13 cellular contexts compared by ENCODE assay signal in genomic region chr22:23246982-23247766, GRCh38.
A peak's percentile ranks its signal among the peaks of the same experiment; 100 is the strongest.
DNase-seq lines count a peak whose midpoint lies in the region; ATAC-seq and TF ChIP-seq lines count a peak whose summit lies in the region.
"Had no signal": no experiment of that assay in that cellular context is flagged by ENCODE, and none has a peak within 500 bp of the region (broad histone marks: within the 10 kb centered on the region; RNA-seq: fewer than 3 reads in every experiment).

No MANE protein-coding gene starts in this region.

- no peak overlapping the region for H3K9ac ChIP-seq in Karpas-422 (ENCODE audit: low read length)

- H3K4me3 ChIP-seq in Karpas-422 (ENCODE audit: low read length) (no peak overlapping the region), SJCRH30 (no peak overlapping the region), spleen (no peak overlapping the region)
- H3K4me3 ChIP-seq: dorsolateral prefrontal cortex, ovary had no signal

- no peak overlapping the region for H3K4me2 ChIP-seq in Karpas-422 (ENCODE audit: low read depth, low read length, poor library complexity, severe bottlenecking)

- no peaks in the 10 kb centered on the region for H3K9me2 ChIP-seq in Karpas-422 (replicated peaks; ENCODE audit: insufficient read depth, low read length)

- H3K4me1 Mint-ChIP-seq in naive thymus-derived CD8-positive, alpha-beta T cell, result peaks cover 41 to 92% (median 80%) of the 10 kb centered on the region in 4 donors

- H3K4me1 ChIP-seq in Karpas-422 (ENCODE audit: low read length), result peaks cover 96% of the 10 kb centered on the region
- H3K4me1 ChIP-seq in SJCRH30, result peaks cover 64% of the 10 kb centered on the region
- peaks cover 0 to 100% (median 58%) of the 10 kb centered on the region in 6 donors for H3K4me1 ChIP-seq in spleen

- H3K79me2 ChIP-seq in Karpas-422 (ENCODE audit: low read length), result peaks cover 72% of the 10 kb centered on the region

- H3K36me3 ChIP-seq in Karpas-422 (ENCODE audit: insufficient read depth, low read length) (no peaks in the 10 kb centered on the region), SJCRH30 (no peaks in the 10 kb centered on the region), spleen (no peaks in the 10 kb centered on the region)
- H3K36me3 ChIP-seq: ovary had no signal

- ATAC-seq in naive thymus-derived CD8-positive, alpha-beta T cell, result no peak
- no peak for ATAC-seq in HG02588 (IDR thresholded peaks at IDR 0.05; ENCODE audit: unreplicated experiment)

- H3K9me3 ChIP-seq in Karpas-422 (ENCODE audit: low read length), result no peaks in the 10 kb centered on the region
- no peaks in the 10 kb centered on the region for H3K9me3 ChIP-seq in SJCRH30 (replicated peaks)
- no peaks in the 10 kb centered on the region for H3K9me3 ChIP-seq in spleen
- H3K9me3 ChIP-seq: ovary had no signal

- POLR2A ChIA-PET in naive thymus-derived CD8-positive, alpha-beta T cell (lab: Charles Lee), result interaction anchor here (1.2 kb wide), 1 partner anchor 68 kb away, joined by 3 read pairs; no protein-coding TSS in a partner anchor

- TF ChIP-seq CTCF in spleen (IDR thresholded peaks at IDR 0.05 in 8 of 11, conservative IDR thresholded peaks at IDR 0.05 in 3 of 11), result no peak

- peaks cover 0 to 2% (median 0%) of the 10 kb centered on the region in 3 donors for H3K36me3 Mint-ChIP-seq in naive thymus-derived CD8-positive, alpha-beta T cell

- no peaks in the 10 kb centered on the region for H4K20me1 ChIP-seq in Karpas-422 (ENCODE audit: insufficient read depth, low read depth, low read length)

- H3K27ac Mint-ChIP-seq in naive thymus-derived CD8-positive, alpha-beta T cell, result peak overlapping the region in 9 of 10 donors; percentile 10 to 84 (median 75)

- H3K27ac ChIP-seq in Karpas-422 (ENCODE audit: low read length) (peak overlapping the region; percentile 88; the same call in 1 of the 2 replicates), SJCRH30 (peak overlapping the region; percentile 16; the same call in 1 of the 2 replicates), spleen (peak overlapping the region in 1 of 8 donors; percentile 30)
- H3K27ac ChIP-seq: dorsolateral prefrontal cortex, ovary had no signal

- H3K27me3 ChIP-seq in Karpas-422 (ENCODE audit: low read length) (no peaks in the 10 kb centered on the region), SJCRH30 (no peaks in the 10 kb centered on the region), spleen (replicated peaks in 1 of 7) (no peaks in the 10 kb centered on the region)
- H3K27me3 ChIP-seq: dorsolateral prefrontal cortex, ovary had no signal

- peak overlapping the region in 2 of 10 donors; percentile 24 to 33 for H3K4me3 Mint-ChIP-seq in naive thymus-derived CD8-positive, alpha-beta T cell

- no peak overlapping the region for H2AFZ ChIP-seq in Karpas-422 (ENCODE audit: low read length)

- no peaks in the 10 kb centered on the region for H3K9me3 Mint-ChIP-seq in naive thymus-derived CD8-positive, alpha-beta T cell

- WGBS in spleen, 5 donors, result 91 to 97% (median 95%) methylated on average over 12 to 13 of the region's 13 CpGs

- no peaks in the 10 kb centered on the region for H3K27me3 Mint-ChIP-seq in naive thymus-derived CD8-positive, alpha-beta T cell

- peak; percentile 63 for DNase-seq in DMS153 treated with DMSO at 0.1 percent for 48 hours (lab: John Stamatoyannopoulos, UW; ENCODE audit: unreplicated experiment)
- no peak for DNase-seq in Karpas-422
- peak; percentile 61 to 68 for DNase-seq in SJCRH30
- no peak for DNase-seq in naive thymus-derived CD8-positive, alpha-beta T cell
- DNase-seq in spleen, result no peak
- DNase-seq in activated effector memory CD4-positive, alpha-beta T cell treated with anti-CD3 and anti-CD28 coated beads, Interleukin-2, amount 50 U/mL, for 16 hours, result no peak
- DNase-seq: activated T-cell treated with anti-CD3 and anti-CD28 coated beads, Interleukin-2, amount 50 U/mL, for 48 hours; Calu3; dorsolateral prefrontal cortex; mesendoderm; NCI-H1436 treated with DMSO at 0.1 percent for 48 hours had no signal

- TF ChIP-seq POLR2A in spleen (IDR thresholded peaks at IDR 0.05), result no peak

- intact Hi-C loops in spleen (cut with DNase I; ENCODE audit: low total_unique reads), result loop anchor here (10.0 kb wide), 1 partner anchor 62 kb away; the partner anchor contains the start of gene BCR

Comparison
In these comparisons a context has a peak if more than half of its experiments do, and no peak if none do; other contexts are left out.
1. DNase-seq: peak in DMS153 treated with DMSO at 0.1 percent for 48 hours (single experiment) and SJCRH30 (2 of 2); none in Karpas-422 (single experiment), naive thymus-derived CD8-positive, alpha-beta T cell (0 of 10), spleen (single experiment) and activated effector memory CD4-positive, alpha-beta T cell treated with anti-CD3 and anti-CD28 coated beads, Interleukin-2, amount 50 U/mL, for 16 hours (single experiment).